Comparison of ENCODE assay signal across 2 cellular contexts in the genomic region with DNA sequence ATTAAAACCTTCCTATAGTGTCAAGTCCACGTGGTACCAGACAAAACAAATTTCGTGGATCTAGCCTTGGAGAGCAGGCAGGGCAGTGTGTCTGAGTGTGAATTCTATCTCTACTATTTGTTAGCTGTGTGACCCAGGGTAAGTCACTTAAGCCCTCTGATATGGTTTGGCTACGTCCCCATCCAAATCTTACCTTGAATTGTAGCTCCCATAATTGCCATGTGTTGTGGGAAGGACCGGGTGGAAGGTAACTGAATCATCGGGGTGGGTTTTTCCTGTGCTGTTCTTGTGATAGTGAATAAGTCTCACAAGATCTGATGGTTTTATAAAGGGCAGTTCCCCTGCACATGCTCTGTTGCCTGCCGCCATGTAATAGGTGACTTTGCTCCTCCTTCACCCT.
TF ChIP-seq lines count a peak whose summit lies in the region.

No MANE protein-coding gene starts in this region.

TF ChIP-seq in WTC11, 78 proteins besides CTCF, POLR2A, EP300 and RAD21:
- TF ChIP-seq RORB (CRISPR knock-in tag; IDR thresholded peaks at IDR 0.05) (no peak), ZBTB21 (CRISPR knock-in tag; IDR thresholded peaks at IDR 0.05; ENCODE audit: borderline replicate concordance) (no peak)
- TF ChIP-seq, protein P1, sequence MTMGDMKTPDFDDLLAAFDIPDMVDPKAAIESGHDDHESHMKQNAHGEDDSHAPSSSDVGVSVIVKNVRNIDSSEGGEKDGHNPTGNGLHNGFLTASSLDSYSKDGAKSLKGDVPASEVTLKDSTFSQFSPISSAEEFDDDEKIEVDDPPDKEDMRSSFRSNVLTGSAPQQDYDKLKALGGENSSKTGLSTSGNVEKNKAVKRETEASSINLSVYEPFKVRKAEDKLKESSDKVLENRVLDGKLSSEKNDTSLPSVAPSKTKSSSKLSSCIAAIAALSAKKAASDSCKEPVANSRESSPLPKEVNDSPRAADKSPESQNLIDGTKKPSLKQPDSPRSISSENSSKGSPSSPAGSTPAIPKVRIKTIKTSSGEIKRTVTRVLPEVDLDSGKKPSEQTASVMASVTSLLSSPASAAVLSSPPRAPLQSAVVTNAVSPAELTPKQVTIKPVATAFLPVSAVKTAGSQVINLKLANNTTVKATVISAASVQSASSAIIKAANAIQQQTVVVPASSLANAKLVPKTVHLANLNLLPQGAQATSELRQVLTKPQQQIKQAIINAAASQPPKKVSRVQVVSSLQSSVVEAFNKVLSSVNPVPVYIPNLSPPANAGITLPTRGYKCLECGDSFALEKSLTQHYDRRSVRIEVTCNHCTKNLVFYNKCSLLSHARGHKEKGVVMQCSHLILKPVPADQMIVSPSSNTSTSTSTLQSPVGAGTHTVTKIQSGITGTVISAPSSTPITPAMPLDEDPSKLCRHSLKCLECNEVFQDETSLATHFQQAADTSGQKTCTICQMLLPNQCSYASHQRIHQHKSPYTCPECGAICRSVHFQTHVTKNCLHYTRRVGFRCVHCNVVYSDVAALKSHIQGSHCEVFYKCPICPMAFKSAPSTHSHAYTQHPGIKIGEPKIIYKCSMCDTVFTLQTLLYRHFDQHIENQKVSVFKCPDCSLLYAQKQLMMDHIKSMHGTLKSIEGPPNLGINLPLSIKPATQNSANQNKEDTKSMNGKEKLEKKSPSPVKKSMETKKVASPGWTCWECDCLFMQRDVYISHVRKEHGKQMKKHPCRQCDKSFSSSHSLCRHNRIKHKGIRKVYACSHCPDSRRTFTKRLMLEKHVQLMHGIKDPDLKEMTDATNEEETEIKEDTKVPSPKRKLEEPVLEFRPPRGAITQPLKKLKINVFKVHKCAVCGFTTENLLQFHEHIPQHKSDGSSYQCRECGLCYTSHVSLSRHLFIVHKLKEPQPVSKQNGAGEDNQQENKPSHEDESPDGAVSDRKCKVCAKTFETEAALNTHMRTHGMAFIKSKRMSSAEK (CRISPR knock-in tag; IDR thresholded peaks at IDR 0.05; ENCODE audit: borderline replicate concordance): no peak

TF ChIP-seq in K562, 482 proteins besides CTCF, POLR2A, EP300 and RAD21:
- TF ChIP-seq GTF2F1 (IDR thresholded peaks at IDR 0.05; ENCODE audit: low read depth, low read length): no peak
- no peak for TF ChIP-seq MBD2 (IDR thresholded peaks at IDR 0.05; ENCODE audit: borderline replicate concordance, low read depth)
- TF ChIP-seq NRF1 (conservative IDR thresholded peaks at IDR 0.05 in 1 of 2, IDR thresholded peaks at IDR 0.05 in 1 of 2): peak; percentile 44 to 50; a peak in 3 of 4 replicates
